In genomic region chr14:65720743-65721142, GRCh38 we compare ENCODE assay signal across 1 cellular context.
TF ChIP-seq lines count a peak whose summit lies in the region.

No MANE protein-coding gene starts in this region.

TF ChIP-seq in HepG2, 621 proteins besides CTCF, POLR2A, EP300 and RAD21 (continued from another document):
- TF ChIP-seq ZNF362 (CRISPR knock-in tag; IDR thresholded peaks at IDR 0.05; ENCODE audit: borderline replicate concordance) (no peak), ZNF407 (CRISPR knock-in tag; IDR thresholded peaks at IDR 0.05; ENCODE audit: not compliant biosample characterization) (no peak), SOX6 (IDR thresholded peaks at IDR 0.05) (no peak), SOX6 (CRISPR knock-in tag; IDR thresholded peaks at IDR 0.05) (no peak), GABPB1 (CRISPR knock-in tag; IDR thresholded peaks at IDR 0.05) (no peak), ZSCAN25 (CRISPR knock-in tag; IDR thresholded peaks at IDR 0.05) (no peak), ZNF761 (CRISPR knock-in tag; conservative IDR thresholded peaks at IDR 0.05) (no peak)
